In the genomic region with DNA sequence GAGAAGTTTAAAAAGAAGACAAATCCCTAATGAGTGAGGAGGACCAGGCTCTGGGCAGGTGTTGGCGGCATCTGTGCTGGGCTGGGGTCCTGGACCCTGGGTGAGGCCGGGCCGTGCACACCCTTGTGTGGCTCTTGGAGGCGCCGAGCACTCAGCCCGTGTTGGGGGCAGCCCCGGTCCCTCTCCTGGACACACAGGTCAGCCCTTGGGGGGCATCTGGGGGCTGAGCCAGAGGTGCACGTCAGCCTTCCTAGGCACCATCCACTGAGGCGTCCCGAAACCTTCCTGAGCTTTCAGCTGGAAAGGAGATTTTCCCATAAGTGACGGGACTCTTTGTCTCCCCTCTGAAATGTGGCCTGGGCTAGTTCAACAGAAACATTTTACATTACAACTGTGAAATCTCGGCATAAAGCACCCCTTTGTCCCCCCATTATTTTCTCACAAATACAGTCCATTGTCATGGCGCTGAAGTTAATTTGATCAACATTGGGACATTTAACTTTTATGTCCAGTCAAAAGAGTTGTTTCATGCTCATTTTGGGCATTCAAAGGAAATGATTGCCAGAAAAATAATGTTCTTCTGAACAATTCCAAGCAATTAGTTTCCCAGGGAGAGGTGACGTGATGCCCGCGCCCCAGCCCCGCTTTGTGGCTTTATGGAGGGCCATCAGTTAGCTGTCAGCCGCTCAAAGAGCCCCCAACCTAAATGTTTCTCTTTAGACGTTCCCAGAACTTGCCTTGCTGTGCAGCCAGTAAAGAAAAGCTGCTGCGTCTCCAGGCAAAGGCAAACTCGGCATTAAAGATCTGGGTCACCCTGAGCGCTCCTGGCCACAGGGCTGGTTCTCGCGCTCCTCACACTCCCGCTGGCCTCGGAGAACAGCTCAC, we compare ENCODE assay signal across 21 cellular contexts.
DNase-seq lines count a peak whose midpoint lies in the region; ATAC-seq and TF ChIP-seq lines count a peak whose summit lies in the region.
"Had no signal": no experiment of that assay in that cellular context is flagged by ENCODE, and none has a peak within 500 bp of the region (broad histone marks: within the 10 kb centered on the region; RNA-seq: fewer than 3 reads in every experiment).

No MANE protein-coding gene starts in this region.

- intact Hi-C loops in right cardiac atrium (cut with DNase I): no loop called here

- H3K27me3 ChIP-seq in BE2C (no peaks in the 10 kb centered on the region), right cardiac atrium (ENCODE audit: control insufficient read depth, insufficient read depth) (no peaks in the 10 kb centered on the region), neuronal stem cell (ENCODE audit: control insufficient read depth in 3 of 3, insufficient read depth in 3 of 3, low read depth in 1 of 3, low read length in 3 of 3) (peaks cover 0 to 43% (median 0%) of the 10 kb centered on the region in 3 experiments), brain microvascular endothelial cell (replicated peaks) (no peaks in the 10 kb centered on the region)
- H3K27me3 ChIP-seq: upper lobe of left lung had no signal

- H3K9ac ChIP-seq in neuronal stem cell (ENCODE audit: low read depth, low read length, poor library complexity): no peak overlapping the region

- WGBS in right cardiac atrium: 94% methylated on average over 26 of the region's 26 CpGs
- no CpG with 5 or more reads among the region's 26 CpGs for WGBS in neuronal stem cell (ENCODE audit: extremely low coverage in 2 of 2, insufficient read length in 2 of 2, insufficient replicate concordance in 1 of 2), 2 donors

- no peak overlapping the region for H4K8ac ChIP-seq in neuronal stem cell (ENCODE audit: low read depth, low read length)

- H2AFZ ChIP-seq in neuronal stem cell (ENCODE audit: low read length): no peak overlapping the region

- H3K79me1 ChIP-seq in neuronal stem cell (ENCODE audit: low read depth, low read length): no peaks in the 10 kb centered on the region

- peak overlapping the region; percentile 49 for H3K14ac ChIP-seq in neuronal stem cell (ENCODE audit: low read length)

- DNase-seq in BE2C: peak; percentile 6
- peak; percentile 22 for DNase-seq in astrocyte of the spinal cord (ENCODE audit: low read depth, low spot score)
- DNase-seq in right cardiac atrium: peak; percentile 10 to 46 (median 42)
- DNase-seq in neuronal stem cell (ENCODE audit: low spot score): no peak
- DNase-seq in brain microvascular endothelial cell: no peak
- no peak for DNase-seq in mucosa of gallbladder (ENCODE audit: low spot score)
- DNase-seq in NAMALWA (ENCODE audit: low spot score): no peak
- DNase-seq: activated CD4-positive, alpha-beta T cell treated with anti-CD3 and anti-CD28 coated beads, Interleukin-2, amount 50 U/mL, for 1 hour; activated CD8-positive, alpha-beta memory T cell treated with anti-CD3 and anti-CD28 coated beads, Interleukin-2, amount 50 U/mL, for 48 hours; activated naive CD4-positive, alpha-beta T cell; CD4-positive, CD25-positive, alpha-beta regulatory T cell; cortex of kidney; foreskin fibroblast; NCI-H1930; NCI-H446; NK-92 treated with Interleukin-12 subunit alpha and Interleukin-12 subunit beta, amount 100 ng/mL, for 24 hours; stimulated activated naive B cell treated with anti-CD40 and anti-IgM and Interleukin-4, amounts not matched to agents 10 μg/mL and 1 μg/mL and 100 μg/mL, for 72 hours had no signal

- H3K4me1 ChIP-seq in BE2C (no peaks in the 10 kb centered on the region), right cardiac atrium (ENCODE audit: control insufficient read depth, insufficient read depth, low read length) (no peaks in the 10 kb centered on the region), neuronal stem cell (ENCODE audit: control insufficient read depth in 2 of 2, insufficient read depth in 1 of 2, low read depth in 1 of 2, low read length in 2 of 2) (peaks cover 36 to 51% of the 10 kb centered on the region in 2 donors)
- H3K4me1 ChIP-seq: A549, upper lobe of left lung had no signal

- no peaks in the 10 kb centered on the region for H3K36me3 ChIP-seq in BE2C
- peaks cover 4 to 6% of the 10 kb centered on the region in 2 donors for H3K36me3 ChIP-seq in neuronal stem cell (replicated peaks in 1 of 2; ENCODE audit: control insufficient read depth in 2 of 2, insufficient read depth in 2 of 2, low read length in 2 of 2)
- H3K36me3 ChIP-seq in brain microvascular endothelial cell (replicated peaks): no peaks in the 10 kb centered on the region

- ATAC-seq in right cardiac atrium (no peak), HG02870 (IDR thresholded peaks at IDR 0.05; ENCODE audit: unreplicated experiment) (no peak)
- ATAC-seq: A549; naive thymus-derived CD8-positive, alpha-beta T cell; stimulated activated naive B cell treated with anti-CD40 and anti-IgM and Interleukin-4, amounts not matched to agents 10 μg/mL and 1 μg/mL and 100 μg/mL, for 72 hours had no signal

- H3K4me3 ChIP-seq in BE2C (ENCODE audit: low read depth, low read length) (no peak overlapping the region), astrocyte of the spinal cord (ENCODE audit: low read depth, low read length) (no peak overlapping the region), right cardiac atrium (ENCODE audit: low read length) (no peak overlapping the region), neuronal stem cell (ENCODE audit: low read length in 2 of 2) (no peak overlapping the region), brain microvascular endothelial cell (ENCODE audit: low read depth, low read length) (no peak overlapping the region)
- H3K4me3 ChIP-seq: A549, upper lobe of left lung had no signal

- in situ Hi-C loops in astrocyte of the spinal cord (cut with HindIII; ENCODE audit: low sequenced_read_pairs) (no loop called here), brain microvascular endothelial cell (cut with HindIII; ENCODE audit: low pct_ligation_motif_present, low sequenced_read_pairs) (no loop called here)

- no peak overlapping the region for H3K4ac ChIP-seq in neuronal stem cell (ENCODE audit: low read length)

- H4K91ac ChIP-seq in neuronal stem cell (ENCODE audit: low read depth, low read length, poor library complexity): peak overlapping the region; percentile 19

- H2AK5ac ChIP-seq in neuronal stem cell (ENCODE audit: low read depth, low read length): peak overlapping the region; percentile 16

- H3K23ac ChIP-seq in neuronal stem cell (ENCODE audit: low read depth, low read length, poor library complexity): peak overlapping the region; percentile 60

- no peak overlapping the region for H3K4me2 ChIP-seq in neuronal stem cell (ENCODE audit: insufficient read depth, low read length, poor library complexity, severe bottlenecking)
- H3K4me2 ChIP-seq: A549 had no signal

- no peak overlapping the region for H2BK12ac ChIP-seq in neuronal stem cell (ENCODE audit: low read length)

- no peak overlapping the region for H3K27ac ChIP-seq in right cardiac atrium (ENCODE audit: low read length)
- no peak overlapping the region for H3K27ac ChIP-seq in neuronal stem cell (replicated peaks; ENCODE audit: low read length)
- H3K27ac ChIP-seq in brain microvascular endothelial cell: no peak overlapping the region
- H3K27ac ChIP-seq: A549, upper lobe of left lung had no signal

- no peak overlapping the region for H2BK120ac ChIP-seq in neuronal stem cell (ENCODE audit: low read depth, low read length)

- no peak for TF ChIP-seq CTCF in BE2C (IDR thresholded peaks at IDR 0.05; ENCODE audit: low read depth, low read length)
- TF ChIP-seq CTCF in astrocyte of the spinal cord (IDR thresholded peaks at IDR 0.05; ENCODE audit: low read depth, low read length): no peak
- no peak for TF ChIP-seq CTCF in brain microvascular endothelial cell (IDR thresholded peaks at IDR 0.05; ENCODE audit: low read depth, low read length, missing control alignments)

- no peak overlapping the region for H2BK5ac ChIP-seq in neuronal stem cell (ENCODE audit: low read length)

- no peaks in the 10 kb centered on the region for H3K9me3 ChIP-seq in BE2C
- H3K9me3 ChIP-seq in right cardiac atrium (ENCODE audit: control insufficient read depth, low read length): no peaks in the 10 kb centered on the region
- H3K9me3 ChIP-seq in neuronal stem cell (replicated peaks in 1 of 2; ENCODE audit: control insufficient read depth in 2 of 2, insufficient read depth in 1 of 2, low read depth in 1 of 2, low read length in 2 of 2): peaks cover 0 to 12% of the 10 kb centered on the region in 2 donors
- H3K9me3 ChIP-seq: upper lobe of left lung had no signal

- peak overlapping the region; percentile 14 for H2BK15ac ChIP-seq in neuronal stem cell (ENCODE audit: low read length)

- peak overlapping the region; percentile 92 for H3K18ac ChIP-seq in neuronal stem cell (ENCODE audit: low read length)

Comparison
In these comparisons a context has a peak if more than half of its experiments do, and no peak if none do; other contexts are left out.
1. DNase-seq: peak in BE2C (single experiment), astrocyte of the spinal cord (single experiment) and right cardiac atrium (3 of 3); none in neuronal stem cell (single experiment), brain microvascular endothelial cell (single experiment), mucosa of gallbladder (single experiment) and NAMALWA (single experiment).